Comparison of ENCODE assay signal across 9 cellular contexts in the genomic region with DNA sequence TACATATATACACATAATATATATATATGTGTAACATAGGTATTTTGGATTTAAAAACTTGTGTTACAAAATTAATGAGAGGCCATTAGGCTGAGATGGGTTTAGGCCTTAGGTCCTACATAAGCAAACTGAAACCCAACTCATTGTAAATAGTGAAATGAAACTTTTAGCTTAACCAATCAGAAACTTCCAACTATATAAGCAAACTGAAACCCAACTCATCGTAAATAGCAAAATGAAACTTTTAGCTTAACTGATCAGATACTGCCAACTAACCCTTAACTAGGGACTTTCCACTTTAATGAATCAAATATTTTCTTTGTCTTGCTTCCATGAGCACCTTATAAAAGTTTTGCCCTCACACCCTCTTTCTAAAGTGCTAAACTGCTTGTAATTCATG. TPM values are rescaled to one million over a fixed set of nuclear protein-coding genes. Genes with fewer than 3 reads are reported as not detected.
DNase-seq lines count a peak whose midpoint lies in the region; ATAC-seq and TF ChIP-seq lines count a peak whose summit lies in the region.
"Had no signal": no experiment of that assay in that cellular context is flagged by ENCODE, and none has a peak within 500 bp of the region (broad histone marks: within the 10 kb centered on the region; RNA-seq: fewer than 3 reads in every experiment).

No MANE protein-coding gene starts in this region.

- no peak overlapping the region for H3K27ac ChIP-seq in foreskin keratinocyte

- no peak for DNase-seq in foreskin keratinocyte
- DNase-seq in Right ventricle myocardium inferior (ENCODE audit: missing footprints) = no peak
- DNase-seq in NCI-H226 = no peak
- DNase-seq in DMS53 (lab: John Stamatoyannopoulos, UW) = no peak
- no peak for DNase-seq in stimulated activated CD4-positive, alpha-beta T cell treated with anti-CD3 and anti-CD28 coated beads, Interleukin-2, amount 100 ng/mL, for 48 hours
- DNase-seq: NCI-H2171 treated with DMSO at 0.1 percent for 48 hours had no signal

- no peaks in the 10 kb centered on the region for H3K4me1 ChIP-seq in foreskin keratinocyte

- TF ChIP-seq CTCF in foreskin keratinocyte (conservative IDR thresholded peaks at IDR 0.05) = no peak

- ATAC-seq in GM18861 (IDR thresholded peaks at IDR 0.05; ENCODE audit: unreplicated experiment) (peak; percentile 99), GM21723 (IDR thresholded peaks at IDR 0.05; ENCODE audit: unreplicated experiment) (peak; percentile 93), HG03442 (IDR thresholded peaks at IDR 0.05; ENCODE audit: unreplicated experiment) (peak; percentile 99), foreskin keratinocyte (peak; percentile 21), Right ventricle myocardium inferior (no peak)

- intact Hi-C loops in Right ventricle myocardium inferior (cut with DNase I) = no loop called here

- no peaks in the 10 kb centered on the region for H3K27me3 ChIP-seq in foreskin keratinocyte

RNA-seq across cellular contexts. Expression of gene SAMD9L, which starts 17.3 kb away (rescaled TPM):
- total RNA-seq in foreskin keratinocyte (7.6 and 13.5 TPM in 2 replicates), Right ventricle myocardium inferior (3.8 TPM)
- 2.9 and 3.7 TPM in 2 replicates for polyA plus RNA-seq in foreskin keratinocyte

RNA-seq across cellular contexts. Expression of gene SAMD9, which starts 47.7 kb away (rescaled TPM):
- total RNA-seq in foreskin keratinocyte (20.6 and 34.2 TPM in 2 replicates), Right ventricle myocardium inferior (3.2 TPM)
- polyA plus RNA-seq in foreskin keratinocyte = 3.3 and 4.8 TPM in 2 replicates
